ENCODE assay signal across 8 cellular contexts in genomic region chr22:17629646-17630045, GRCh38. TPM values are rescaled to one million over a fixed set of nuclear protein-coding genes. Genes with fewer than 3 reads are reported as not detected.
A peak's percentile ranks its signal among the peaks of the same experiment; 100 is the strongest.
DNase-seq lines count a peak whose midpoint lies in the region; ATAC-seq lines count a peak whose summit lies in the region.

No MANE protein-coding gene starts in this region.

- WGBS in mesodermal cell (ENCODE audit: insufficient coverage in 2 of 2), 2 experiments: 92% methylated on average over 4 of the region's 7 CpGs; no CpG with 5 or more reads in 1 of the 2 experiments

- H3K27me3 Mint-ChIP-seq in stimulated activated naive CD8-positive, alpha-beta T cell treated with anti-CD3 and anti-CD28 coated beads, Interleukin-15, Interleukin-2, amounts not matched to agents 100 ng/mL and 50 ng/mL, for 24 hours: no peaks in the 10 kb centered on the region
- no peaks in the 10 kb centered on the region for H3K27me3 Mint-ChIP-seq in activated naive CD8-positive, alpha-beta T cell

- H3K36me3 ChIP-seq in mesodermal cell (ENCODE audit: control insufficient read depth, insufficient read depth, low read length): peaks cover 13% of the 10 kb centered on the region

- H3K4me1 Mint-ChIP-seq in stimulated activated naive CD8-positive, alpha-beta T cell treated with anti-CD3 and anti-CD28 coated beads, Interleukin-15, Interleukin-2, amounts not matched to agents 100 ng/mL and 50 ng/mL, for 24 hours (ENCODE audit: low read depth): peaks cover 30% of the 10 kb centered on the region
- H3K4me1 Mint-ChIP-seq in activated naive CD8-positive, alpha-beta T cell (ENCODE audit: low read depth): peaks cover 27% of the 10 kb centered on the region

- peak overlapping the region; percentile 100 for H3K4me3 ChIP-seq in mesodermal cell (ENCODE audit: extremely low read depth, insufficient read depth, low read length, poor library complexity, severe bottlenecking)

- no peak for ATAC-seq in stimulated activated naive CD8-positive, alpha-beta T cell treated with anti-CD3 and anti-CD28 coated beads, Interleukin-15, Interleukin-2, amounts not matched to agents 100 U/mL and 50 U/mL, for 24 hours
- ATAC-seq in HG03442 (IDR thresholded peaks at IDR 0.05; ENCODE audit: unreplicated experiment): no peak
- ATAC-seq in GM21528 (IDR thresholded peaks at IDR 0.05; ENCODE audit: low FRiP score, unreplicated experiment): no peak

- no peaks in the 10 kb centered on the region for H3K9me3 ChIP-seq in mesodermal cell (ENCODE audit: control insufficient read depth, low read length)

- peaks cover 21% of the 10 kb centered on the region for H3K4me1 ChIP-seq in mesodermal cell (ENCODE audit: control insufficient read depth, insufficient read depth, low read length, poor library complexity, severe bottlenecking)

- DNase-seq in stimulated activated naive CD8-positive, alpha-beta T cell treated with anti-CD3 and anti-CD28 coated beads, Interleukin-15, Interleukin-2, amounts not matched to agents 100 U/mL and 50 U/mL, for 24 hours: no peak
- DNase-seq in NOMO-1 treated with DMSO at 0.1 percent for 48 hours (lab: John Stamatoyannopoulos, UW; ENCODE audit: unreplicated experiment) (no peak), NCI-H1105 (lab: John Stamatoyannopoulos, UW) (no peak)

- peaks cover 9% of the 10 kb centered on the region for H3K36me3 Mint-ChIP-seq in stimulated activated naive CD8-positive, alpha-beta T cell treated with anti-CD3 and anti-CD28 coated beads, Interleukin-15, Interleukin-2, amounts not matched to agents 100 ng/mL and 50 ng/mL, for 24 hours (ENCODE audit: low read depth)
- H3K36me3 Mint-ChIP-seq in activated naive CD8-positive, alpha-beta T cell: no peaks in the 10 kb centered on the region

- H3K9me3 Mint-ChIP-seq in stimulated activated naive CD8-positive, alpha-beta T cell treated with anti-CD3 and anti-CD28 coated beads, Interleukin-15, Interleukin-2, amounts not matched to agents 100 ng/mL and 50 ng/mL, for 24 hours: no peaks in the 10 kb centered on the region
- no peaks in the 10 kb centered on the region for H3K9me3 Mint-ChIP-seq in activated naive CD8-positive, alpha-beta T cell (ENCODE audit: low read depth)

- peak overlapping the region; percentile 100 for H3K4me3 Mint-ChIP-seq in stimulated activated naive CD8-positive, alpha-beta T cell treated with anti-CD3 and anti-CD28 coated beads, Interleukin-15, Interleukin-2, amounts not matched to agents 100 ng/mL and 50 ng/mL, for 24 hours
- peak overlapping the region; percentile 99 for H3K4me3 Mint-ChIP-seq in activated naive CD8-positive, alpha-beta T cell

- no peak overlapping the region for H3K27ac Mint-ChIP-seq in stimulated activated naive CD8-positive, alpha-beta T cell treated with anti-CD3 and anti-CD28 coated beads, Interleukin-15, Interleukin-2, amounts not matched to agents 100 ng/mL and 50 ng/mL, for 24 hours
- no peak overlapping the region for H3K27ac Mint-ChIP-seq in activated naive CD8-positive, alpha-beta T cell

- H3K27ac ChIP-seq in mesodermal cell (ENCODE audit: low read depth, low read length, severe bottlenecking): no peak overlapping the region

RNA-seq across cellular contexts. Expression of gene ATP6V1E1, which starts 1.1 kb away (rescaled TPM):
- polyA plus RNA-seq in mesodermal cell (2013, experiment 1 of 2): 128 TPM
- polyA plus RNA-seq in mesodermal cell (2013, experiment 2 of 2): 126 TPM

RNA-seq across cellular contexts. Expression of gene BCL2L13, which starts 8.9 kb away (rescaled TPM):
- polyA plus RNA-seq in mesodermal cell (2013, experiment 1 of 2): 40.4 TPM
- 42.6 TPM for polyA plus RNA-seq in mesodermal cell (2013, experiment 2 of 2)
